Comparison of ENCODE assay signal across 26 cellular contexts in the genomic region with DNA sequence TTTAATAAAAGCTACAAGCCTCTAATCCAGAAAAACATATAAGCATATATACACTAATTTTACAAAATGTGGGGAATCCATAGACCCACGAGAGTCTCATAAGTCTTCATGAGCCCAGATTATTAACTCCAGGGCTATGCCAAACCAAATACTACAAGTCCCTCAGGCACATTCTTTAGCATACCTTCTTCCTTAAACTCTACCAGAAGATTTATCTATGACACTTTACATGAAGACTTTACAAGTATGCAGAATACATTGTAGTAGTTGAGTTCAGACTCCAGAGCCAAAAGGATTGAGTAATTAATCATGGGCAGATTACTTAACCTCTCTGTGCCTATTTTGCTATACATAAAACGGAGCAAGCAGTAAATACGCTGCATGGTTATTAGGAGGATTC.
"Had no signal": no experiment of that assay in that cellular context is flagged by ENCODE, and none has a peak within 500 bp of the region (broad histone marks: within the 10 kb centered on the region; RNA-seq: fewer than 3 reads in every experiment).

No MANE protein-coding gene starts in this region.

- H3K27me3 Mint-ChIP-seq: dendritic cell treated with granulocyte-macrophage colony-stimulating factor and Interleukin-4, amounts not matched to agents 40 ng/mL and 50 ng/mL, for 4 days; effector memory CD8-positive, alpha-beta T cell; natural killer cell treated with Interleukin-12 subunit alpha and Interleukin-12 subunit beta and Interleukin-15 and Interleukin-18, amount 100 ng/mL, for 72 hours; progenitor cell of endocrine pancreas; stimulated activated naive B cell treated with anti-CD40 and anti-IgM and Interleukin-4, amounts not matched to agents 10 μg/mL and 1 μg/mL and 100 μg/mL, for 72 hours; stimulated activated naive CD8-positive, alpha-beta T cell treated with anti-CD3 and anti-CD28 coated beads, Interleukin-15, amount 100 ng/mL, for 72 hours had no signal

- H3K36me3 ChIP-seq: left ventricle myocardium inferior, lower lobe of right lung, pancreas, right lobe of liver, spleen, thoracic aorta, transverse colon had no signal

- H3K36me3 Mint-ChIP-seq: stimulated activated naive B cell treated with anti-CD40 and anti-IgM and Interleukin-4, amounts not matched to agents 10 μg/mL and 1 μg/mL and 100 μg/mL, for 72 hours had no signal

- H3K4me2 ChIP-seq: hepatocyte had no signal

- H3K4me1 Mint-ChIP-seq: stimulated activated naive B cell treated with anti-CD40 and anti-IgM and Interleukin-4, amounts not matched to agents 10 μg/mL and 1 μg/mL and 100 μg/mL, for 72 hours; stimulated activated naive CD8-positive, alpha-beta T cell treated with anti-CD3 and anti-CD28 coated beads, Interleukin-15, amount 100 ng/mL, for 72 hours had no signal

- H3K4me3 Mint-ChIP-seq: dendritic cell treated with granulocyte-macrophage colony-stimulating factor and Interleukin-4, amounts not matched to agents 40 ng/mL and 50 ng/mL, for 4 days; effector memory CD8-positive, alpha-beta T cell; natural killer cell treated with Interleukin-12 subunit alpha and Interleukin-12 subunit beta and Interleukin-15 and Interleukin-18, amount 100 ng/mL, for 72 hours; stimulated activated naive B cell treated with anti-CD40 and anti-IgM and Interleukin-4, amounts not matched to agents 10 μg/mL and 1 μg/mL and 100 μg/mL, for 72 hours; stimulated activated naive CD8-positive, alpha-beta T cell treated with anti-CD3 and anti-CD28 coated beads, Interleukin-15, amount 100 ng/mL, for 72 hours had no signal

- ATAC-seq: effector memory CD8-positive, alpha-beta T cell; left cardiac atrium; lower lobe of right lung; natural killer cell treated with Interleukin-12 subunit alpha and Interleukin-12 subunit beta and Interleukin-15 and Interleukin-18, amount 100 ng/mL, for 72 hours; pancreas; right lobe of liver; stimulated activated naive B cell treated with anti-CD40 and anti-IgM and Interleukin-4, amounts not matched to agents 10 μg/mL and 1 μg/mL and 100 μg/mL, for 72 hours; stimulated activated naive CD8-positive, alpha-beta T cell treated with anti-CD3 and anti-CD28 coated beads, Interleukin-15, amount 100 ng/mL, for 72 hours had no signal

- H3K9me3 ChIP-seq: left ventricle myocardium inferior, lower lobe of right lung, pancreas, right lobe of liver, spleen, thoracic aorta, transverse colon had no signal

- H3K79me2 ChIP-seq: hepatocyte had no signal

- H3K27ac Mint-ChIP-seq: dendritic cell treated with granulocyte-macrophage colony-stimulating factor and Interleukin-4, amounts not matched to agents 40 ng/mL and 50 ng/mL, for 4 days; effector memory CD8-positive, alpha-beta T cell; natural killer cell treated with Interleukin-12 subunit alpha and Interleukin-12 subunit beta and Interleukin-15 and Interleukin-18, amount 100 ng/mL, for 72 hours; progenitor cell of endocrine pancreas; stimulated activated naive B cell treated with anti-CD40 and anti-IgM and Interleukin-4, amounts not matched to agents 10 μg/mL and 1 μg/mL and 100 μg/mL, for 72 hours; stimulated activated naive CD8-positive, alpha-beta T cell treated with anti-CD3 and anti-CD28 coated beads, Interleukin-15, amount 100 ng/mL, for 72 hours had no signal

- H3K27me3 ChIP-seq: hepatocyte, pancreas, right lobe of liver, spleen, transverse colon had no signal

- H3K27ac ChIP-seq: hepatocyte, left ventricle myocardium inferior, lower lobe of right lung, pancreas, right lobe of liver, spleen, thoracic aorta, transverse colon had no signal

- H3K4me3 ChIP-seq: hepatocyte, left ventricle myocardium inferior, lower lobe of right lung, pancreas, right lobe of liver, spleen, thoracic aorta, transverse colon had no signal

- H3K4me1 ChIP-seq: lower lobe of right lung, pancreas, right lobe of liver, spleen, transverse colon had no signal

- H2AFZ ChIP-seq: hepatocyte had no signal

- FAIRE-seq: colon, kidney, pancreas had no signal

- DNase-seq: effector memory CD8-positive, alpha-beta T cell; erythroblast; foreskin melanocyte; head of caudate nucleus; kidney; left cardiac atrium; left ventricle myocardium inferior; lower lobe of right lung; mesenchymal stem cell; midbrain; occipital lobe; pancreas; right lobe of liver; spleen; stimulated activated CD4-positive, alpha-beta T cell treated with anti-CD3 and anti-CD28 coated beads, Interleukin-15, amount 100 ng/mL, for 24 hours; stimulated activated CD4-positive, alpha-beta T cell treated with anti-CD3 and anti-CD28 coated beads, Interleukin-1b, Interleukin-23, amount 100 ng/mL, for 48 hours; stimulated activated CD4-positive, alpha-beta T cell treated with anti-CD3 and anti-CD28 coated beads, Interleukin-4, amount 100 ng/mL, for 24 hours; stimulated activated naive B cell treated with anti-CD40 and anti-IgM and Interleukin-4, amounts not matched to agents 10 μg/mL and 1 μg/mL and 100 μg/mL, for 72 hours; stimulated activated naive CD8-positive, alpha-beta T cell treated with anti-CD3 and anti-CD28 coated beads, Interleukin-15, amount 100 ng/mL, for 72 hours; transverse colon had no signal
